18 cellular contexts compared by ENCODE assay signal in genomic region chr15:22919171-22919570, GRCh38.
A peak's percentile ranks its signal among the peaks of the same experiment; 100 is the strongest.
DNase-seq lines count a peak whose midpoint lies in the region; ATAC-seq, FAIRE-seq and TF ChIP-seq lines count a peak whose summit lies in the region.
"Had no signal": no experiment of that assay in that cellular context is flagged by ENCODE, and none has a peak within 500 bp of the region (broad histone marks: within the 10 kb centered on the region; RNA-seq: fewer than 3 reads in every experiment).

No MANE protein-coding gene starts in this region.

- no peak overlapping the region for H4K5ac ChIP-seq in H9 (ENCODE audit: insufficient read length, low read depth, low read length)

- intact Hi-C loops in endothelial cell of umbilical vein (cut with micrococcal nuclease): no loop called here
- intact Hi-C loops in vagina (cut with DNase I): no loop called here
- intact Hi-C loops in left ventricle myocardium superior (cut with micrococcal nuclease): no loop called here

- H3K9me1 ChIP-seq in endothelial cell of umbilical vein (replicated peaks; ENCODE audit: control insufficient read depth, extremely low read depth, insufficient read depth, low read length): no peaks in the 10 kb centered on the region

- H3K27me3 Mint-ChIP-seq in H9 (ENCODE audit: low read depth) (no peaks in the 10 kb centered on the region), neural crest cell (ENCODE audit: low read depth) (no peaks in the 10 kb centered on the region)
- H3K27me3 Mint-ChIP-seq: CD4-positive, CD25-positive, alpha-beta regulatory T cell had no signal

- no peaks in the 10 kb centered on the region for H3K27me3 ChIP-seq in H9 (ENCODE audit: insufficient read depth, low read length)
- H3K27me3 ChIP-seq in endothelial cell of umbilical vein (ENCODE audit: control insufficient read depth in 2 of 2, insufficient read depth in 2 of 2, low read length in 2 of 2): no peaks in the 10 kb centered on the region
- no peaks in the 10 kb centered on the region for H3K27me3 ChIP-seq in vagina
- H3K27me3 ChIP-seq: BLaER1 treated with 17β-estradiol and CSF1 and Interleukin-3, amounts not matched to agents 10 nM and 100 nM had no signal

- no peak overlapping the region for H3K27ac ChIP-seq in H9 (ENCODE audit: insufficient read length, low read depth, low read length)
- no peak overlapping the region for H3K27ac ChIP-seq in endothelial cell of umbilical vein (ENCODE audit: insufficient read depth, low read depth, low read length)
- H3K27ac ChIP-seq in vagina: no peak overlapping the region
- H3K27ac ChIP-seq: BLaER1 treated with 17β-estradiol and CSF1 and Interleukin-3, amounts not matched to agents 10 nM and 100 nM had no signal

- H2BK20ac ChIP-seq in H9 (ENCODE audit: low read depth, low read length, poor library complexity, severe bottlenecking): no peak overlapping the region

- H3K4me1 Mint-ChIP-seq in H9 (peaks cover 2 to 3% of the 10 kb centered on the region in 2 experiments; a peak in 1 of 4 replicates), neural crest cell (peaks cover 5% of the 10 kb centered on the region)
- H3K4me1 Mint-ChIP-seq: CD4-positive, CD25-positive, alpha-beta regulatory T cell had no signal

- no peak overlapping the region for H2BK15ac ChIP-seq in H9 (ENCODE audit: low read depth, low read length)

- peaks cover 3 to 16% of the 10 kb centered on the region in 2 experiments for H3K36me3 ChIP-seq in endothelial cell of umbilical vein (ENCODE audit: control insufficient read depth in 2 of 2, extremely low read depth in 1 of 2, insufficient read depth in 2 of 2, low read length in 2 of 2)
- peaks cover 0 to 48% of the 10 kb centered on the region in 2 donors for H3K36me3 ChIP-seq in vagina

- dilution Hi-C loops in endothelial cell of umbilical vein (cut with MboI; ENCODE audit: extremely low pct_ligation_motif_present, low sequenced_read_pairs): no loop called here

- no peak overlapping the region for H3K18ac ChIP-seq in H9 (ENCODE audit: insufficient read length, low read depth, low read length)

- no CpG with 5 or more reads among the region's 3 CpGs for WGBS in H9 (ENCODE audit: extremely low coverage, insufficient read length, low lambda C conversion rate)

- H3T11ph ChIP-seq in H9 (ENCODE audit: low read length): no peak overlapping the region

- no peak overlapping the region for H3K4ac ChIP-seq in H9 (ENCODE audit: low read depth, low read length)

- H3K4me3 ChIP-seq in endothelial cell of umbilical vein (replicated peaks in 1 of 3; ENCODE audit: insufficient read depth in 1 of 3, low read depth in 1 of 3, low read length in 3 of 3) (no peak overlapping the region), vagina (no peak overlapping the region)
- H3K4me3 ChIP-seq: BLaER1 treated with 17β-estradiol and CSF1 and Interleukin-3, amounts not matched to agents 10 nM and 100 nM; GM12878 had no signal

- no peak overlapping the region for H2BK120ac ChIP-seq in H9 (ENCODE audit: low read depth, low read length, poor library complexity, severe bottlenecking)

- H2BK12ac ChIP-seq in H9 (ENCODE audit: insufficient read length, low read depth, low read length): no peak overlapping the region

- H2BK5ac ChIP-seq in H9 (ENCODE audit: insufficient read length, low read length): no peak overlapping the region

- no peak overlapping the region for H3K14ac ChIP-seq in H9 (ENCODE audit: insufficient read depth, low read length)

- FAIRE-seq in endothelial cell of umbilical vein (lab: Jason Lieb, UNC): no peak
- FAIRE-seq: GM12878, GM18507, HepG2, HTR-8/SVneo had no signal

- no peaks in the 10 kb centered on the region for H3K23me2 ChIP-seq in H9 (ENCODE audit: insufficient read length, low read depth, low read length, poor library complexity, severe bottlenecking)

- H3K9ac ChIP-seq in H9 (ENCODE audit: extremely low read depth, insufficient read length, low read length) (no peak overlapping the region), endothelial cell of umbilical vein (replicated peaks; ENCODE audit: extremely low read depth, insufficient read depth, low read length) (no peak overlapping the region)
- H3K9ac ChIP-seq: BLaER1 treated with 17β-estradiol and CSF1 and Interleukin-3, amounts not matched to agents 10 nM and 100 nM had no signal

- TF ChIP-seq CTCF in H9 (conservative IDR thresholded peaks at IDR 0.05) (no peak), endothelial cell of umbilical vein (IDR thresholded peaks at IDR 0.05; ENCODE audit: extremely low read depth in 1 of 2, insufficient read depth in 1 of 2, low read depth in 1 of 2, low read length in 2 of 2) (no peak), neural crest cell (conservative IDR thresholded peaks at IDR 0.05) (no peak), vagina (IDR thresholded peaks at IDR 0.05) (no peak)

- H3K9me3 Mint-ChIP-seq in H9: no peaks in the 10 kb centered on the region
- H3K9me3 Mint-ChIP-seq in neural crest cell: no peaks in the 10 kb centered on the region
- H3K9me3 Mint-ChIP-seq: CD4-positive, CD25-positive, alpha-beta regulatory T cell; HFFc6 had no signal

- CTCF ChIA-PET in endothelial cell of umbilical vein (lab: Charles Lee): interaction anchor here (0.8 to 1.1 kb wide), 2 partner anchors 14 to 45 kb away, joined by 3 read pairs; no protein-coding TSS in a partner anchor

- H3K27ac Mint-ChIP-seq in H9: 0 out of 7 replicates have a peak overlapping the region, but pooled peaks of 2 of the 3 experiments have one; percentile 16 to 25
- peak overlapping the region; percentile 58 for H3K27ac Mint-ChIP-seq in neural crest cell (ENCODE audit: unreplicated experiment)
- H3K27ac Mint-ChIP-seq: CD4-positive, CD25-positive, alpha-beta regulatory T cell; HFFc6 had no signal

- no TSS peak for BruUV-seq in endothelial cell of umbilical vein (replicated peaks; lab: Mats Ljungman, UMichigan)

- POLR2A ChIA-PET in endothelial cell of umbilical vein (lab: Charles Lee): no interaction called here

- DNase-seq in H9 (no peak), SK-MEL-5 (ENCODE audit: low read depth, low spot score) (peak; percentile 71), endothelial cell of umbilical vein (ENCODE audit: low read depth, low spot score) (peak; percentile 38), neural crest cell (ENCODE audit: low read depth, low spot score) (no peak), vagina (ENCODE audit: extremely low spot score in 2 of 2) (no peak), left ventricle myocardium superior (no peak)
- DNase-seq: ACHN; CD4-positive, CD25-positive, alpha-beta regulatory T cell; GOT3; HCEC 1CT; HFFc6 had no signal

- H3K56ac ChIP-seq in H9 (ENCODE audit: insufficient read length, low read depth, low read length): no peak overlapping the region

- no peak for ATAC-seq in GM19035 (IDR thresholded peaks at IDR 0.05; ENCODE audit: unreplicated experiment)
- no peak for ATAC-seq in left ventricle myocardium superior
- ATAC-seq in HG03354 (IDR thresholded peaks at IDR 0.05; ENCODE audit: poor library complexity, severe bottlenecking, unreplicated experiment): no peak
- ATAC-seq: GM12878, HepG2 had no signal

- H3K4me2 ChIP-seq in H9 (ENCODE audit: insufficient read depth, insufficient read length, low read length): no peak overlapping the region
- no peak overlapping the region for H3K4me2 ChIP-seq in endothelial cell of umbilical vein (ENCODE audit: insufficient read depth, low read length)

- H3K4me1 ChIP-seq in H9 (ENCODE audit: insufficient read depth, low read length) (no peaks in the 10 kb centered on the region), endothelial cell of umbilical vein (ENCODE audit: control insufficient read depth, extremely low read depth, insufficient read depth, low read length) (no peaks in the 10 kb centered on the region), vagina (no peaks in the 10 kb centered on the region)

- no peak overlapping the region for H3K23ac ChIP-seq in H9 (ENCODE audit: insufficient read length, low read depth, low read length)

- no peak overlapping the region for H4K8ac ChIP-seq in H9 (replicated peaks; ENCODE audit: insufficient read length, low read depth, low read length)

- in situ Hi-C loops in SK-MEL-5 (cut with HindIII; ENCODE audit: low pct_unique_long_range_greater_than_20kb, low sequenced_read_pairs): no loop called here

- no peaks in the 10 kb centered on the region for H3K79me1 ChIP-seq in H9 (ENCODE audit: insufficient read depth, low read depth, low read length, poor library complexity, severe bottlenecking)

- H4K20me1 ChIP-seq in H9 (ENCODE audit: control insufficient read depth, insufficient read depth, insufficient read length) (no peaks in the 10 kb centered on the region), endothelial cell of umbilical vein (replicated peaks; ENCODE audit: control insufficient read depth, extremely low read depth, insufficient read depth, low read length) (no peaks in the 10 kb centered on the region)

- H2AK5ac ChIP-seq in H9 (ENCODE audit: insufficient read length, low read length): no peak overlapping the region

- H3K79me2 ChIP-seq in H9 (ENCODE audit: insufficient read depth, low read length) (no peaks in the 10 kb centered on the region), endothelial cell of umbilical vein (ENCODE audit: control insufficient read depth, insufficient read depth, low read length) (no peaks in the 10 kb centered on the region)

- H3K36me3 Mint-ChIP-seq in H9 (ENCODE audit: insufficient read depth in 1 of 3, low read depth in 3 of 3) (peaks cover 3 to 29% (median 9%) of the 10 kb centered on the region in 3 experiments; a peak in 6 of 7 replicates), neural crest cell (ENCODE audit: low read depth) (peaks cover 2% of the 10 kb centered on the region)
- H3K36me3 Mint-ChIP-seq: CD4-positive, CD25-positive, alpha-beta regulatory T cell had no signal

- H3K4me3 Mint-ChIP-seq in H9 (no peak overlapping the region), neural crest cell (no peak overlapping the region)
- H3K4me3 Mint-ChIP-seq: CD4-positive, CD25-positive, alpha-beta regulatory T cell; HFFc6 had no signal

- H2AFZ ChIP-seq in H9 (ENCODE audit: low read length) (no peak overlapping the region), endothelial cell of umbilical vein (ENCODE audit: low read depth, low read length) (no peak overlapping the region)

- no peak overlapping the region for H4K91ac ChIP-seq in H9 (ENCODE audit: insufficient read length, low read depth, low read length)

- TF ChIP-seq POLR2A in endothelial cell of umbilical vein (IDR thresholded peaks at IDR 0.05; ENCODE audit: low read depth, low read length): no peak
- TF ChIP-seq POLR2A in vagina (IDR thresholded peaks at IDR 0.05): no peak

- H3K9me3 ChIP-seq in H9 (ENCODE audit: control insufficient read depth, low read depth, low read length) (no peaks in the 10 kb centered on the region), endothelial cell of umbilical vein (replicated peaks; ENCODE audit: control insufficient read depth, insufficient read depth, low read length) (no peaks in the 10 kb centered on the region), vagina (no peaks in the 10 kb centered on the region)
- H3K9me3 ChIP-seq: BLaER1 treated with 17β-estradiol and CSF1 and Interleukin-3, amounts not matched to agents 10 nM and 100 nM had no signal

TF ChIP-seq in endothelial cell of umbilical vein, 7 proteins besides CTCF, POLR2A, EP300 and RAD21:
- no peak for TF ChIP-seq JUN (IDR thresholded peaks at IDR 0.05; ENCODE audit: borderline replicate concordance, insufficient read depth, insufficient read length, low read depth)

Comparison
In these comparisons a context has a peak if more than half of its experiments do, and no peak if none do; other contexts are left out.
1. DNase-seq: peak in SK-MEL-5 (single experiment) and endothelial cell of umbilical vein (single experiment); none in H9 (single experiment), neural crest cell (single experiment), vagina (0 of 2) and left ventricle myocardium superior (single experiment).